Comparison of ENCODE assay signal across 8 cellular contexts in genomic region chr10:101353692-101354583, GRCh38. TPM values are rescaled to one million over a fixed set of nuclear protein-coding genes. Genes with fewer than 3 reads are reported as not detected.
A peak's percentile ranks its signal among the peaks of the same experiment; 100 is the strongest.
DNase-seq lines count a peak whose midpoint lies in the region; ATAC-seq and TF ChIP-seq lines count a peak whose summit lies in the region.

TSS of gene BTRC (plus strand) at chr10:101354165. CDS start at chr10:101354181, 16 bp downstream.

- H3K4me1 ChIP-seq in heart right ventricle (peaks cover 0 to 40% (median 26%) of the 10 kb centered on the region in 9 donors), upper lobe of left lung (peaks cover 6 to 16% (median 10%) of the 10 kb centered on the region in 4 donors)

- ATAC-seq in HG02884 (IDR thresholded peaks at IDR 0.05; ENCODE audit: unreplicated experiment) (peak; percentile 92), heart right ventricle (peak; percentile 98 to 99 (median 98)), upper lobe of left lung (ENCODE audit: low FRiP score in 2 of 2) (peak; percentile 99)

- H3K9me3 ChIP-seq in heart right ventricle: no peaks in the 10 kb centered on the region
- H3K9me3 ChIP-seq in upper lobe of left lung: no peaks in the 10 kb centered on the region

- H3K9me3 Mint-ChIP-seq in T-helper 1 cell treated with Interleukin-12 subunit alpha and Interleukin-12 subunit beta and Interleukin-4 antibody, amounts not matched to agents 30 μg/mL and 1 μg/mL, for 36 hours: no peaks in the 10 kb centered on the region

- in situ Hi-C loops in GM13977 (cut with MboI; ENCODE audit: low pct_unique_long_range_greater_than_20kb, low sequenced_read_pairs, unreplicated experiment): no loop called here

- H3K27me3 ChIP-seq in heart right ventricle (peaks cover 0 to 15% (median 0%) of the 10 kb centered on the region in 7 donors), upper lobe of left lung (no peaks in the 10 kb centered on the region)

- peaks cover 8% of the 10 kb centered on the region for H3K36me3 Mint-ChIP-seq in T-helper 1 cell treated with Interleukin-12 subunit alpha and Interleukin-12 subunit beta and Interleukin-4 antibody, amounts not matched to agents 30 μg/mL and 1 μg/mL, for 36 hours (ENCODE audit: low read depth)

- H3K27me3 Mint-ChIP-seq in T-helper 1 cell treated with Interleukin-12 subunit alpha and Interleukin-12 subunit beta and Interleukin-4 antibody, amounts not matched to agents 30 μg/mL and 1 μg/mL, for 36 hours (ENCODE audit: low read depth): peaks cover 21% of the 10 kb centered on the region

- H3K4me3 Mint-ChIP-seq in T-helper 1 cell treated with Interleukin-12 subunit alpha and Interleukin-12 subunit beta and Interleukin-4 antibody, amounts not matched to agents 30 μg/mL and 1 μg/mL, for 36 hours: peak within 1 kb of the TSS; percentile 93

- H3K4me1 Mint-ChIP-seq in T-helper 1 cell treated with Interleukin-12 subunit alpha and Interleukin-12 subunit beta and Interleukin-4 antibody, amounts not matched to agents 30 μg/mL and 1 μg/mL, for 36 hours (ENCODE audit: low read depth): peaks cover 16% of the 10 kb centered on the region

- H3K36me3 ChIP-seq in heart right ventricle (no peaks in the 10 kb centered on the region), upper lobe of left lung (no peaks in the 10 kb centered on the region)

- H3K27ac Mint-ChIP-seq in T-helper 1 cell treated with Interleukin-12 subunit alpha and Interleukin-12 subunit beta and Interleukin-4 antibody, amounts not matched to agents 30 μg/mL and 1 μg/mL, for 36 hours: peak within 1 kb of the TSS; percentile 97

- H3K27ac ChIP-seq in heart right ventricle: peak within 1 kb of the TSS; percentile 76 to 97 (median 92)
- peak within 1 kb of the TSS; percentile 75 to 92 (median 85) for H3K27ac ChIP-seq in upper lobe of left lung

- peak; percentile 93 for DNase-seq in GM13977 (ENCODE audit: low spot score)
- peak; percentile 96 for DNase-seq in NCI-H1694 (lab: John Stamatoyannopoulos, UW)
- DNase-seq in amniotic stem cell (lab: John Stamatoyannopoulos, UW): peak; percentile 99
- peak; percentile 93 to 98 for DNase-seq in heart right ventricle
- peak; percentile 95 to 100 (median 97) for DNase-seq in posterior cingulate gyrus
- DNase-seq in upper lobe of left lung: peak; percentile 96 to 98

- 0 to 1% methylated on average over 70 of the region's 70 CpGs for WGBS in heart right ventricle, 2 donors
- whole genome bisulfite sequencing in upper lobe of left lung, 2 donors: 0 to 1% methylated on average over 50 to 70 of the region's 70 CpGs

- TF ChIP-seq POLR2A in upper lobe of left lung (IDR thresholded peaks at IDR 0.05): peak in 3 of 4 donors; percentile 28 to 78 (median 78)

- intact Hi-C loops in heart right ventricle (cut with DNase I): loop anchor here in 1 of 10 donors (5.0 kb wide), 1 partner anchor 88 kb away; no protein-coding TSS in a partner anchor
- intact Hi-C loops in posterior cingulate gyrus (cut with DNase I): loop anchor here (5.0 kb wide), 1 partner anchor 62 kb away; no protein-coding TSS in a partner anchor

- peak; percentile 14 for TF ChIP-seq CTCF in GM13977 (IDR thresholded peaks at IDR 0.05; ENCODE audit: extremely low read depth, insufficient read depth, missing control alignments)
- peak in 2 of 9 donors; percentile 13 to 28 for TF ChIP-seq CTCF in heart right ventricle (IDR thresholded peaks at IDR 0.05)
- TF ChIP-seq CTCF in upper lobe of left lung (IDR thresholded peaks at IDR 0.05): peak in 1 of 6 experiments; percentile 16

- H3K4me3 ChIP-seq in heart right ventricle (peak within 1 kb of the TSS; percentile 66 to 99 (median 90)), upper lobe of left lung (peak within 1 kb of the TSS; percentile 62 to 96 (median 82))

- TF ChIP-seq EP300 in upper lobe of left lung (IDR thresholded peaks at IDR 0.05): peak in 1 of 4 donors; percentile 69

RNA-seq across cellular contexts. Expression of gene BTRC, which starts in this region (rescaled TPM):
- 10 to 100 TPM; 25.1 to 49.9 (median 36.0) TPM for total RNA-seq in heart right ventricle
- polyA plus RNA-seq in heart right ventricle: 10 to 100 TPM in 1 of 2 donors, 1 to 10 TPM in 1; 9.5 to 11.8 TPM
- total RNA-seq in upper lobe of left lung: 10 to 100 TPM in 4 of 6 donors, 1 to 10 TPM in 2; 8.5 to 21.0 (median 11.6) TPM

Comparison
In these comparisons a context has a peak if more than half of its experiments do, and no peak if none do; other contexts are left out.
1. Peak in every context shown above with its lines: DNase-seq, ATAC-seq, H3K4me3 ChIP-seq and H3K27ac ChIP-seq.